Comparison of ENCODE assay signal across 8 cellular contexts in genomic region chr5:132419517-132420468, GRCh38. TPM values are rescaled to one million over a fixed set of nuclear protein-coding genes. Genes with fewer than 3 reads are reported as not detected.
DNase-seq lines count a peak whose midpoint lies in the region; ATAC-seq, FAIRE-seq and TF ChIP-seq lines count a peak whose summit lies in the region.

No MANE protein-coding gene starts in this region.

- no peaks in the 10 kb centered on the region for H3K36me3 ChIP-seq in H7 (replicated peaks; ENCODE audit: control insufficient read depth, insufficient read depth, low read length)
- H3K36me3 ChIP-seq in WERI-Rb-1, result no peaks in the 10 kb centered on the region
- no peaks in the 10 kb centered on the region for H3K36me3 ChIP-seq in kidney (ENCODE audit: control insufficient read depth in 1 of 2, insufficient read depth in 2 of 2, low read length in 2 of 2)

- peak overlapping the region in 1 of 2 donors; percentile 49 for H3K9ac ChIP-seq in kidney (ENCODE audit: low read length in 2 of 2)

- H3K9me3 ChIP-seq in WERI-Rb-1 (ENCODE audit: severe bottlenecking) (no peaks in the 10 kb centered on the region), kidney (ENCODE audit: control insufficient read depth in 1 of 2, low read length in 2 of 2) (no peaks in the 10 kb centered on the region)

- no peak overlapping the region for H3K27ac ChIP-seq in WERI-Rb-1
- H3K27ac ChIP-seq in kidney (ENCODE audit: low read depth in 2 of 2, low read length in 2 of 2), result peak overlapping the region; percentile 51 to 58

- no peak for ATAC-seq in HG03045 (IDR thresholded peaks at IDR 0.05; ENCODE audit: unreplicated experiment)

- TF ChIP-seq CTCF in WERI-Rb-1 (IDR thresholded peaks at IDR 0.05; ENCODE audit: low read depth, low read length), result peak; percentile 76
- TF ChIP-seq CTCF in kidney (IDR thresholded peaks at IDR 0.05; ENCODE audit: borderline replicate concordance, extremely low read depth, insufficient read depth), result peak; percentile 70

- intact Hi-C loops in kidney (cut with DNase I), result loop anchor here (10.0 kb wide), 1 partner anchor 65 kb away; no protein-coding TSS in a partner anchor

- H3K27me3 ChIP-seq in H7 (ENCODE audit: control insufficient read depth, insufficient read depth, low read length) (no peaks in the 10 kb centered on the region), WERI-Rb-1 (ENCODE audit: insufficient read depth, low read depth, severe bottlenecking) (no peaks in the 10 kb centered on the region)

- H3K4me1 ChIP-seq in kidney (ENCODE audit: control insufficient read depth in 1 of 2, insufficient read depth in 1 of 2, low read depth in 1 of 2, low read length in 2 of 2), result peaks cover 40 to 51% of the 10 kb centered on the region in 2 donors

- H3K4me3 ChIP-seq in H7 (ENCODE audit: insufficient read depth, low read depth, low read length) (no peak overlapping the region), WERI-Rb-1 (ENCODE audit: low read depth, low read length) (no peak overlapping the region), kidney (ENCODE audit: low read length in 2 of 2) (peak overlapping the region in 1 of 2 donors; percentile 9)

- DNase-seq in CD1c-positive myeloid dendritic cell (ENCODE audit: extremely low spot score) (peak; percentile 76), H7 (peak; percentile 90), NCI-H2227 treated with DMSO at 0.1 percent for 48 hours (lab: John Stamatoyannopoulos, UW) (peak; percentile 80), WERI-Rb-1 (peak; percentile 81), kidney (peak; percentile 86)
- peak; percentile 56 for DNase-seq in central memory CD4-positive, alpha-beta T cell
- peak; percentile 69 for DNase-seq in stimulated activated CD4-positive, alpha-beta T cell treated with anti-CD3 and anti-CD28 coated beads, Interleukin-15, amount 100 ng/mL, for 24 hours

- FAIRE-seq in kidney (lab: Jason Lieb, UNC), result peak; percentile 23

RNA-seq across cellular contexts. Expression of gene SLC22A5, which starts 50.3 kb away (rescaled TPM):
- total RNA-seq in H7 (2014; rRNA removed; shearing (Covaris generic)), result 0.76 and 1.6 TPM in 2 replicates
- 28.3 TPM for total RNA-seq in kidney
- 36.3 TPM for polyA plus RNA-seq in kidney (ENCODE audit: insufficient read depth, low read depth, low replicate concordance)

Comparison
In these comparisons a context has a peak if more than half of its experiments do, and no peak if none do; other contexts are left out.
1. RNA of gene SLC22A5, which starts 50.3 kb away (total RNA-seq): 28.3 TPM in kidney (single experiment); 0.76 to 1.6 TPM in H7; every median in the first group is over 10 times any median in the second.
2. Peak in every context shown above with its lines, with median percentiles within 50 percentile points of each other: DNase-seq.